Comparison of ENCODE assay signal across 8 cellular contexts in genomic region chr4:53804719-53805118, GRCh38.
DNase-seq lines count a peak whose midpoint lies in the region; ATAC-seq and TF ChIP-seq lines count a peak whose summit lies in the region.

No MANE protein-coding gene starts in this region.

- intact Hi-C loops in A673 (cut with micrococcal nuclease; ENCODE audit: unreplicated experiment) (no loop called here), upper lobe of right lung (cut with DNase I) (no loop called here)

- peak; percentile 79 for ATAC-seq in upper lobe of right lung

- H3K4me3 ChIP-seq in A673 (ENCODE audit: low read depth, low read length, poor library complexity, severe bottlenecking) (no peak overlapping the region), WERI-Rb-1 (ENCODE audit: low read depth, low read length) (no peak overlapping the region), upper lobe of right lung (no peak overlapping the region)

- H3K27ac ChIP-seq in A673 (ENCODE audit: low read depth, low read length, poor library complexity, severe bottlenecking): no peak overlapping the region
- no peak overlapping the region for H3K27ac ChIP-seq in WERI-Rb-1
- no peak overlapping the region for H3K27ac ChIP-seq in upper lobe of right lung

- CTCF ChIA-PET in A673 (lab: Charles Lee): no interaction called here

- H3K36me3 ChIP-seq in A673 (ENCODE audit: insufficient read depth, low read length, poor library complexity, severe bottlenecking) (no peaks in the 10 kb centered on the region), WERI-Rb-1 (no peaks in the 10 kb centered on the region), upper lobe of right lung (no peaks in the 10 kb centered on the region)

- BruUV-seq in A673 (replicated peaks; lab: Mats Ljungman, UMichigan): no TSS peak

- H3K27me3 ChIP-seq in A673 (replicated peaks; ENCODE audit: insufficient read depth, low read depth, low read length, poor library complexity): no peaks in the 10 kb centered on the region
- peaks cover 68% of the 10 kb centered on the region for H3K27me3 ChIP-seq in WERI-Rb-1 (ENCODE audit: insufficient read depth, low read depth, severe bottlenecking)
- H3K27me3 ChIP-seq in upper lobe of right lung: no peaks in the 10 kb centered on the region

- DNase-seq in A673 (ENCODE audit: low spot score): peak; percentile 2
- peak; percentile 56 for DNase-seq in HT-29 (ENCODE audit: low spot score)
- DNase-seq in WERI-Rb-1: peak; percentile 8
- peak; percentile 2 for DNase-seq in iPS DF 4.7 (ENCODE audit: extremely low read depth, low spot score)
- peak; percentile 68 for DNase-seq in upper lobe of right lung
- no peak for DNase-seq in NCI-H187 treated with DMSO at 0.1 percent for 48 hours (lab: John Stamatoyannopoulos, UW)
- no peak for DNase-seq in activated gamma-delta T cell treated with Interleukin-2 at 50 U/mL for 16 hours

- TF ChIP-seq CTCF in A673 (conservative IDR thresholded peaks at IDR 0.05; ENCODE audit: low read depth, low read length) (peak; percentile 32; the same call in 1 of the 2 replicates), GM12873 (IDR thresholded peaks at IDR 0.05; ENCODE audit: insufficient read depth, low read depth, low read length, missing control alignments) (peak; percentile 76), WERI-Rb-1 (IDR thresholded peaks at IDR 0.05; ENCODE audit: low read depth, low read length) (peak; percentile 24; the same call in 1 of the 2 replicates), upper lobe of right lung (IDR thresholded peaks at IDR 0.05) (peak; percentile 52)

- H3K4me1 ChIP-seq in A673 (ENCODE audit: insufficient read depth, low read length, poor library complexity, severe bottlenecking): no peaks in the 10 kb centered on the region
- H3K4me1 ChIP-seq in upper lobe of right lung: no peaks in the 10 kb centered on the region

- POLR2A ChIA-PET in A673 (lab: Charles Lee; ENCODE audit: low non-redundant PET): no interaction called here

- no peaks in the 10 kb centered on the region for H3K9me3 ChIP-seq in A673 (ENCODE audit: low read depth, low read length, poor library complexity, severe bottlenecking)
- H3K9me3 ChIP-seq in WERI-Rb-1 (ENCODE audit: severe bottlenecking): no peaks in the 10 kb centered on the region
- H3K9me3 ChIP-seq in upper lobe of right lung: no peaks in the 10 kb centered on the region

Comparison
In these comparisons a context has a peak if more than half of its experiments do, and no peak if none do; other contexts are left out.
1. DNase-seq: peak in A673 (single experiment), HT-29 (single experiment), WERI-Rb-1 (single experiment), iPS DF 4.7 (single experiment) and upper lobe of right lung (single experiment); none in NCI-H187 treated with DMSO at 0.1 percent for 48 hours (single experiment) and activated gamma-delta T cell treated with Interleukin-2 at 50 U/mL for 16 hours (single experiment).
2. CTCF ChIP-seq: peak in every context shown above with its lines; median percentile 76 in GM12873; 52 in upper lobe of right lung; 32 in A673; 24 in WERI-Rb-1.